10 cellular contexts compared by ENCODE assay signal in the genomic region with DNA sequence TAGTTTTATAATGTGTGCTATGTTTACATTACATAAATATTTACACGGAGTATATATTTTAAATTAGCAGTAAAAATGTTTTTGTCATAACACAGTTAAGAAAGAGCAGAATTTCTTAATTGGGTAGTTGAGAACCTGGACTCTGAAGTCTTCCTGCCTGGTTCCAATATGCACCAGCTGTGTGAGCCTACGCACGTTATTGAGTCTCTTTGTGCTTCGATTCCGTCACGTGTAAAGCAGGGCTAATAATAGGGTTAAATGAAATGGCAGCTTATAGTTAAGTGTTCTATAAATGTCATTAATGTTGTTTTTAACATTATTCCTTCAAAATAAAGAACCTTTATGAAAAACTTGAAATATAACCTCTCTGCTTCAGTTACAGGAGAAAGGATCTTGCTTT. TPM values are rescaled to one million over a fixed set of nuclear protein-coding genes. Genes with fewer than 3 reads are reported as not detected.
DNase-seq lines count a peak whose midpoint lies in the region; ATAC-seq, FAIRE-seq and TF ChIP-seq lines count a peak whose summit lies in the region.
"Had no signal": no experiment of that assay in that cellular context is flagged by ENCODE, and none has a peak within 500 bp of the region (broad histone marks: within the 10 kb centered on the region; RNA-seq: fewer than 3 reads in every experiment).

No MANE protein-coding gene starts in this region.

- peaks cover 30% of the 10 kb centered on the region for H3K79me2 ChIP-seq in GM23338 (replicated peaks; ENCODE audit: insufficient read depth)

- H4K20me1 ChIP-seq in GM23338 (replicated peaks; ENCODE audit: insufficient read depth) = no peaks in the 10 kb centered on the region

- no peaks in the 10 kb centered on the region for H3K9me3 ChIP-seq in CD4-positive, alpha-beta T cell (ENCODE audit: control insufficient read depth, low read length)
- H3K9me3 ChIP-seq: mucosa of descending colon, Peyer's patch had no signal

- H3K27ac Mint-ChIP-seq in CD4-positive, alpha-beta T cell = peak overlapping the region; percentile 57
- H3K27ac Mint-ChIP-seq in GM23338 = no peak overlapping the region
- H3K27ac Mint-ChIP-seq in activated T-helper 17 cell treated with anti-CD3 and anti-CD28 coated beads, Interleukin-2, amount 50 U/mL, for 72 hours = no peak overlapping the region
- peak overlapping the region in 1 of 10 donors; percentile 32 for H3K27ac Mint-ChIP-seq in naive thymus-derived CD8-positive, alpha-beta T cell

- peak overlapping the region; percentile 90 for H2AFZ ChIP-seq in GM23338

- no peak for ATAC-seq in CD4-positive, alpha-beta T cell (ENCODE audit: poor library complexity)
- ATAC-seq in GM23338 = no peak
- no peak for ATAC-seq in activated T-helper 17 cell treated with anti-CD3 and anti-CD28 coated beads, Interleukin-2, amount 50 U/mL, for 72 hours (replicated peaks)
- ATAC-seq in naive thymus-derived CD8-positive, alpha-beta T cell = no peak

- intact Hi-C loops in CD4-positive, alpha-beta T cell (cut with DNase I, micrococcal nuclease) = loop anchor here (5.0 to 10.0 kb wide), 5 partner anchors 96 to 406 kb away; a partner anchor contains a TSS

- no peak for DNase-seq in CD4-positive, alpha-beta T cell
- no peak for DNase-seq in GM23338 (ENCODE audit: low spot score)
- DNase-seq in naive thymus-derived CD8-positive, alpha-beta T cell = no peak
- no peak for DNase-seq in NCI-H187 (lab: John Stamatoyannopoulos, UW)
- DNase-seq in stimulated activated CD4-positive, alpha-beta T cell treated with anti-CD3 and anti-CD28 coated beads, Interleukin-4, amount 100 ng/mL, for 1 hour = no peak
- no peak for DNase-seq in HTR-8/SVneo (ENCODE audit: insufficient read length, low spot score)
- no peak for DNase-seq in H54 (ENCODE audit: insufficient read length, low spot score)
- DNase-seq: mucosa of descending colon, Peyer's patch had no signal

- no peaks in the 10 kb centered on the region for H3K9me3 Mint-ChIP-seq in CD4-positive, alpha-beta T cell
- no peaks in the 10 kb centered on the region for H3K9me3 Mint-ChIP-seq in GM23338
- H3K9me3 Mint-ChIP-seq in activated T-helper 17 cell treated with anti-CD3 and anti-CD28 coated beads, Interleukin-2, amount 50 U/mL, for 72 hours = no peaks in the 10 kb centered on the region
- H3K9me3 Mint-ChIP-seq in naive thymus-derived CD8-positive, alpha-beta T cell = no peaks in the 10 kb centered on the region

- POLR2A ChIA-PET in CD4-positive, alpha-beta T cell (lab: Charles Lee) = interaction anchor here (0.7 to 2.8 kb wide), 5 partner anchors 98 to 370 kb away, joined by 3 to 15 read pairs (median 4); a partner anchor contains a TSS
- POLR2A ChIA-PET in naive thymus-derived CD8-positive, alpha-beta T cell (lab: Charles Lee) = interaction anchor here (1.0 to 2.3 kb wide), 3 partner anchors 98 to 197 kb away, joined by 3 to 10 read pairs (median 9); a partner anchor contains a TSS

- peaks cover 14% of the 10 kb centered on the region for H3K4me1 ChIP-seq in GM23338 (ENCODE audit: insufficient read depth)

- H3K36me3 Mint-ChIP-seq in CD4-positive, alpha-beta T cell (ENCODE audit: low read depth) = peaks cover 12% of the 10 kb centered on the region
- H3K36me3 Mint-ChIP-seq in GM23338 (ENCODE audit: low read depth) = no peaks in the 10 kb centered on the region; the same call in 2 of the 3 replicates
- no peaks in the 10 kb centered on the region for H3K36me3 Mint-ChIP-seq in activated T-helper 17 cell treated with anti-CD3 and anti-CD28 coated beads, Interleukin-2, amount 50 U/mL, for 72 hours (ENCODE audit: low read depth)
- no peaks in the 10 kb centered on the region for H3K36me3 Mint-ChIP-seq in naive thymus-derived CD8-positive, alpha-beta T cell

- H3K4me3 Mint-ChIP-seq in CD4-positive, alpha-beta T cell = peak overlapping the region; percentile 83
- H3K4me3 Mint-ChIP-seq in GM23338 = no peak overlapping the region
- peak overlapping the region; percentile 86 for H3K4me3 Mint-ChIP-seq in activated T-helper 17 cell treated with anti-CD3 and anti-CD28 coated beads, Interleukin-2, amount 50 U/mL, for 72 hours
- peak overlapping the region; percentile 38 to 97 (median 70) for H3K4me3 Mint-ChIP-seq in naive thymus-derived CD8-positive, alpha-beta T cell

- H3K4me2 ChIP-seq in GM23338 = no peak overlapping the region

- H3F3A ChIP-seq in GM23338 (replicated peaks; ENCODE audit: low read depth) = no peaks in the 10 kb centered on the region

- H3K27me3 Mint-ChIP-seq in CD4-positive, alpha-beta T cell = peaks cover 6% of the 10 kb centered on the region
- peaks cover 4% of the 10 kb centered on the region for H3K27me3 Mint-ChIP-seq in GM23338 (ENCODE audit: insufficient read depth, low read depth, poor library complexity)
- peaks cover 4% of the 10 kb centered on the region for H3K27me3 Mint-ChIP-seq in activated T-helper 17 cell treated with anti-CD3 and anti-CD28 coated beads, Interleukin-2, amount 50 U/mL, for 72 hours
- peaks cover 0 to 9% (median 5%) of the 10 kb centered on the region in 5 donors for H3K27me3 Mint-ChIP-seq in naive thymus-derived CD8-positive, alpha-beta T cell

- no peak for TF ChIP-seq POLR2A in H54 (IDR thresholded peaks at IDR 0.05; ENCODE audit: low read depth, low read length)

- H3K36me3 ChIP-seq in GM23338 (ENCODE audit: insufficient read depth) = no peaks in the 10 kb centered on the region
- H3K36me3 ChIP-seq: Peyer's patch had no signal

- peaks cover 34% of the 10 kb centered on the region for H3K4me1 Mint-ChIP-seq in CD4-positive, alpha-beta T cell (ENCODE audit: low read depth)
- H3K4me1 Mint-ChIP-seq in GM23338 = peaks cover 16% of the 10 kb centered on the region
- H3K4me1 Mint-ChIP-seq in activated T-helper 17 cell treated with anti-CD3 and anti-CD28 coated beads, Interleukin-2, amount 50 U/mL, for 72 hours = peaks cover 4% of the 10 kb centered on the region
- peaks cover 9 to 39% (median 31%) of the 10 kb centered on the region in 4 donors for H3K4me1 Mint-ChIP-seq in naive thymus-derived CD8-positive, alpha-beta T cell

- TF ChIP-seq CTCF in CD4-positive, alpha-beta T cell (IDR thresholded peaks at IDR 0.05) = no peak
- no peak for TF ChIP-seq CTCF in GM23338 (conservative IDR thresholded peaks at IDR 0.05; ENCODE audit: low read depth in 2 of 2)

- CTCF ChIA-PET in CD4-positive, alpha-beta T cell (lab: Charles Lee) = no interaction called here

- FAIRE-seq in HTR-8/SVneo (lab: Jason Lieb, UNC) = no peak
- FAIRE-seq in H54 (lab: Jason Lieb, UNC) = no peak

- no peak overlapping the region for H3K27ac ChIP-seq in CD4-positive, alpha-beta T cell (ENCODE audit: low read depth, low read length)
- H3K27ac ChIP-seq in GM23338 (ENCODE audit: low read depth) = no peak overlapping the region

- H3K4me3 ChIP-seq in GM23338 = no peak overlapping the region

- H3K27me3 ChIP-seq in CD4-positive, alpha-beta T cell (ENCODE audit: control insufficient read depth, insufficient read depth, low read length) = no peaks in the 10 kb centered on the region
- no peaks in the 10 kb centered on the region for H3K27me3 ChIP-seq in GM23338 (ENCODE audit: insufficient read depth)
- H3K27me3 ChIP-seq: Peyer's patch had no signal

- no peaks in the 10 kb centered on the region for H3K9me2 ChIP-seq in GM23338 (ENCODE audit: insufficient read depth)

TF ChIP-seq in GM23338, 12 proteins besides CTCF, POLR2A, EP300 and RAD21 (continues in another document):
- TF ChIP-seq, protein P1, sequence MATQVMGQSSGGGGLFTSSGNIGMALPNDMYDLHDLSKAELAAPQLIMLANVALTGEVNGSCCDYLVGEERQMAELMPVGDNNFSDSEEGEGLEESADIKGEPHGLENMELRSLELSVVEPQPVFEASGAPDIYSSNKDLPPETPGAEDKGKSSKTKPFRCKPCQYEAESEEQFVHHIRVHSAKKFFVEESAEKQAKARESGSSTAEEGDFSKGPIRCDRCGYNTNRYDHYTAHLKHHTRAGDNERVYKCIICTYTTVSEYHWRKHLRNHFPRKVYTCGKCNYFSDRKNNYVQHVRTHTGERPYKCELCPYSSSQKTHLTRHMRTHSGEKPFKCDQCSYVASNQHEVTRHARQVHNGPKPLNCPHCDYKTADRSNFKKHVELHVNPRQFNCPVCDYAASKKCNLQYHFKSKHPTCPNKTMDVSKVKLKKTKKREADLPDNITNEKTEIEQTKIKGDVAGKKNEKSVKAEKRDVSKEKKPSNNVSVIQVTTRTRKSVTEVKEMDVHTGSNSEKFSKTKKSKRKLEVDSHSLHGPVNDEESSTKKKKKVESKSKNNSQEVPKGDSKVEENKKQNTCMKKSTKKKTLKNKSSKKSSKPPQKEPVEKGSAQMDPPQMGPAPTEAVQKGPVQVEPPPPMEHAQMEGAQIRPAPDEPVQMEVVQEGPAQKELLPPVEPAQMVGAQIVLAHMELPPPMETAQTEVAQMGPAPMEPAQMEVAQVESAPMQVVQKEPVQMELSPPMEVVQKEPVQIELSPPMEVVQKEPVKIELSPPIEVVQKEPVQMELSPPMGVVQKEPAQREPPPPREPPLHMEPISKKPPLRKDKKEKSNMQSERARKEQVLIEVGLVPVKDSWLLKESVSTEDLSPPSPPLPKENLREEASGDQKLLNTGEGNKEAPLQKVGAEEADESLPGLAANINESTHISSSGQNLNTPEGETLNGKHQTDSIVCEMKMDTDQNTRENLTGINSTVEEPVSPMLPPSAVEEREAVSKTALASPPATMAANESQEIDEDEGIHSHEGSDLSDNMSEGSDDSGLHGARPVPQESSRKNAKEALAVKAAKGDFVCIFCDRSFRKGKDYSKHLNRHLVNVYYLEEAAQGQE (IDR thresholded peaks at IDR 0.05; ENCODE audit: unreplicated experiment) = no peak
- TF ChIP-seq ZNF114 (CRISPR knock-in tag; IDR thresholded peaks at IDR 0.05) = no peak
- TF ChIP-seq CREB1 (CRISPR knock-in tag; IDR thresholded peaks at IDR 0.05; ENCODE audit: low read depth) = no peak
- no peak for TF ChIP-seq EZH2 (IDR thresholded peaks at IDR 0.05; ENCODE audit: low read depth, unreplicated experiment)

RNA-seq across cellular contexts. Expression of a gene that starts 1.2 kb away (rescaled TPM):
- 10 to 100 TPM; 11.0 to 12.9 TPM for total RNA-seq in CD4-positive, alpha-beta T cell
- 134 and 144 TPM in 2 replicates for total RNA-seq in GM23338 (2014; rRNA removed; shearing (Covaris generic))
- 152 and 169 TPM in 2 replicates for polyA plus RNA-seq in GM23338 (2016; fragmentation: Nextera tagmentation; extraction: Ambion mirVana)
- total RNA-seq in activated T-helper 17 cell treated with anti-CD3 and anti-CD28 coated beads, Interleukin-2, amount 50 U/mL, for 72 hours = 10 to 100 TPM in 1 of 2 donors, 1 to 10 TPM in 1; 9.7 to 14.3 TPM
- 10 to 100 TPM; 23.1 to 26.1 TPM for total RNA-seq in naive thymus-derived CD8-positive, alpha-beta T cell
- polyA plus RNA-seq in naive thymus-derived CD8-positive, alpha-beta T cell = 1 to 10 TPM in 2 of 3 donors, under 1 TPM in 1; 0.87 to 5.0 (median 4.1) TPM
